ENCODE assay signal across 10 cellular contexts in genomic region chr9:93673271-93673843, GRCh38.
DNase-seq lines count a peak whose midpoint lies in the region; ATAC-seq and TF ChIP-seq lines count a peak whose summit lies in the region.
"Had no signal": no experiment of that assay in that cellular context is flagged by ENCODE, and none has a peak within 500 bp of the region (broad histone marks: within the 10 kb centered on the region; RNA-seq: fewer than 3 reads in every experiment).

No MANE protein-coding gene starts in this region.

- H3K27me3 Mint-ChIP-seq in MCF 10A (ENCODE audit: insufficient read depth, unreplicated experiment) (no peaks in the 10 kb centered on the region), T-helper 17 cell (no peaks in the 10 kb centered on the region)

- H3K27me3 ChIP-seq in mammary epithelial cell (ENCODE audit: insufficient read depth, low read length): no peaks in the 10 kb centered on the region
- H3K27me3 ChIP-seq in aorta (ENCODE audit: control insufficient read depth in 1 of 2, insufficient read depth in 2 of 2, low read length in 1 of 2): no peaks in the 10 kb centered on the region
- no peaks in the 10 kb centered on the region for H3K27me3 ChIP-seq in MM.1S (replicated peaks; ENCODE audit: insufficient read depth, low read length)

- H3K4me2 ChIP-seq in mammary epithelial cell (ENCODE audit: insufficient read depth, low read depth, low read length) (no peak overlapping the region), MM.1S (ENCODE audit: low read depth, low read length) (no peak overlapping the region)

- WGBS in mammary epithelial cell (ENCODE audit: low coverage, missing lambda C conversion rate): 31% methylated on average over 7 of the region's 11 CpGs
- 31 to 32% methylated on average over 11 of the region's 11 CpGs for WGBS in aorta, 2 donors

- H3K36me3 Mint-ChIP-seq in MCF 10A (ENCODE audit: insufficient read depth, unreplicated experiment): no peaks in the 10 kb centered on the region
- H3K36me3 Mint-ChIP-seq in T-helper 17 cell (ENCODE audit: low read depth): peaks cover 10% of the 10 kb centered on the region

- H3K79me2 ChIP-seq in mammary epithelial cell (ENCODE audit: insufficient read depth, low read length): no peaks in the 10 kb centered on the region
- H3K79me2 ChIP-seq in MM.1S (ENCODE audit: low read length): no peaks in the 10 kb centered on the region

- no peaks in the 10 kb centered on the region for H3K9me3 Mint-ChIP-seq in MCF 10A (ENCODE audit: unreplicated experiment)

- H2AFZ ChIP-seq in mammary epithelial cell (ENCODE audit: low read depth, low read length) (no peak overlapping the region), MM.1S (ENCODE audit: low read length) (no peak overlapping the region)

- H3K4me3 Mint-ChIP-seq in MCF 10A (ENCODE audit: unreplicated experiment): no peak overlapping the region
- H3K4me3 Mint-ChIP-seq in T-helper 17 cell: no peak overlapping the region

- ATAC-seq in T-helper 17 cell (no peak), aorta (ENCODE audit: low FRiP score) (no peak)

- TF ChIP-seq CTCF in MCF 10A (IDR thresholded peaks at IDR 0.05; ENCODE audit: unreplicated experiment) (no peak), mammary epithelial cell (conservative IDR thresholded peaks at IDR 0.05 in 1 of 2, IDR thresholded peaks at IDR 0.05 in 1 of 2; ENCODE audit: extremely low read depth in 1 of 2, insufficient read depth in 1 of 2, low read depth in 1 of 2, low read length in 2 of 2) (no peak), MM.1S (IDR thresholded peaks at IDR 0.05; ENCODE audit: low read length) (no peak)

- H3K9ac ChIP-seq in mammary epithelial cell (ENCODE audit: insufficient read depth, low read length): no peak overlapping the region
- H3K9ac ChIP-seq in MM.1S (ENCODE audit: low read length): no peak overlapping the region

- peak overlapping the region; percentile 52 for H3K27ac Mint-ChIP-seq in MCF 10A (ENCODE audit: low read depth, unreplicated experiment)
- no peak overlapping the region for H3K27ac Mint-ChIP-seq in T-helper 17 cell

- dilution Hi-C loops in mammary epithelial cell (cut with HindIII; ENCODE audit: low sequenced_read_pairs): no loop called here

- POLR2A ChIA-PET in MCF 10A (lab: Yijun Ruan, JAX): interaction anchor here (0.5 kb wide), 1 partner anchor 250 kb away, joined by 3 read pairs; no protein-coding TSS in a partner anchor

- H3K4me1 Mint-ChIP-seq in MCF 10A (ENCODE audit: insufficient read depth, unreplicated experiment): no peaks in the 10 kb centered on the region
- H3K4me1 Mint-ChIP-seq in T-helper 17 cell: peaks cover 11% of the 10 kb centered on the region

- in situ Hi-C loops in mammary epithelial cell (cut with MboI; ENCODE audit: low sequenced_read_pairs in 2 of 2): no loop called here

- H4K20me1 ChIP-seq in mammary epithelial cell (ENCODE audit: insufficient read depth, low read length) (no peaks in the 10 kb centered on the region), MM.1S (ENCODE audit: insufficient read depth, low read length) (no peaks in the 10 kb centered on the region)

- DNase-seq in MCF 10A (ENCODE audit: unreplicated experiment): no peak
- no peak for DNase-seq in mammary epithelial cell
- peak in 2 of 3 donors; percentile 4 to 7 for DNase-seq in T-helper 17 cell
- DNase-seq in islet precursor cell: peak; percentile 48
- peak; percentile 47 to 62 for DNase-seq in aorta
- no peak for DNase-seq in MM.1S
- DNase-seq in GOT3 (lab: John Stamatoyannopoulos, UW): no peak
- no peak for DNase-seq in middle frontal gyrus (ENCODE audit: extremely low spot score, low spot score)
- DNase-seq: stimulated activated CD4-positive, alpha-beta T cell treated with anti-CD3 and anti-CD28 coated beads, Interleukin-4, amount 100 ng/mL, for 1 hour; SW 1271 had no signal

- BruUV-seq in MCF 10A (replicated peaks; lab: Mats Ljungman, UMichigan) (no TSS peak), mammary epithelial cell (replicated peaks; lab: Mats Ljungman, UMichigan) (no TSS peak)

- no peaks in the 10 kb centered on the region for H3K9me3 ChIP-seq in mammary epithelial cell (replicated peaks; ENCODE audit: insufficient read depth, low read length)
- H3K9me3 ChIP-seq in T-helper 17 cell (ENCODE audit: control insufficient read depth, low read length, poor library complexity, severe bottlenecking): no peaks in the 10 kb centered on the region
- no peaks in the 10 kb centered on the region for H3K9me3 ChIP-seq in aorta (ENCODE audit: control insufficient read depth, low read length)
- H3K9me3 ChIP-seq in MM.1S (replicated peaks; ENCODE audit: insufficient read depth, low read length): no peaks in the 10 kb centered on the region

- H3K4me1 ChIP-seq in mammary epithelial cell (ENCODE audit: insufficient read depth, low read length) (no peaks in the 10 kb centered on the region), aorta (ENCODE audit: control insufficient read depth in 1 of 2, insufficient read depth in 2 of 2, low read length in 2 of 2) (no peaks in the 10 kb centered on the region), MM.1S (ENCODE audit: low read length) (no peaks in the 10 kb centered on the region)

- H3K4me3 ChIP-seq in mammary epithelial cell (replicated peaks in 1 of 3; ENCODE audit: insufficient read depth in 1 of 3, low read depth in 2 of 3, low read length in 3 of 3): no peak overlapping the region
- H3K4me3 ChIP-seq in aorta (ENCODE audit: low read length in 2 of 2): no peak overlapping the region
- H3K4me3 ChIP-seq in MM.1S (ENCODE audit: low read length): no peak overlapping the region

- no peak overlapping the region for H3K27ac ChIP-seq in mammary epithelial cell (ENCODE audit: insufficient read depth, low read depth, low read length)
- H3K27ac ChIP-seq in aorta (ENCODE audit: low read depth in 1 of 2, low read length in 2 of 2): no peak overlapping the region
- H3K27ac ChIP-seq in MM.1S (ENCODE audit: low read length): no peak overlapping the region

- intact Hi-C loops in MCF 10A (cut with micrococcal nuclease): no loop called here
- intact Hi-C loops in mammary epithelial cell (cut with micrococcal nuclease): no loop called here
- intact Hi-C loops in aorta (cut with DNase I): no loop called here

- H3K36me3 ChIP-seq in mammary epithelial cell (ENCODE audit: insufficient read depth, low read length) (no peaks in the 10 kb centered on the region), aorta (ENCODE audit: control insufficient read depth in 1 of 2, insufficient read depth in 2 of 2, low read length in 1 of 2) (peaks cover 0 to 2% of the 10 kb centered on the region in 2 donors), MM.1S (replicated peaks; ENCODE audit: insufficient read depth, low read length) (no peaks in the 10 kb centered on the region)

- CTCF ChIA-PET in MCF 10A (lab: Yijun Ruan, JAX) (interaction anchor here (0.9 to 1.5 kb wide), 2 partner anchors 9 to 291 kb away, joined by 3 to 12 read pairs; no protein-coding TSS in a partner anchor), mammary epithelial cell (lab: Charles Lee; ENCODE audit: low non-redundant PET) (no interaction called here)

- no peaks in the 10 kb centered on the region for H3F3A ChIP-seq in MM.1S (ENCODE audit: insufficient read depth, low read length)

- no peaks in the 10 kb centered on the region for H3K9me2 ChIP-seq in MM.1S (replicated peaks; ENCODE audit: insufficient read depth, low read length)

Comparison
In these comparisons a context has a peak if more than half of its experiments do, and no peak if none do; other contexts are left out.
1. DNase-seq: peak in T-helper 17 cell (2 of 3), islet precursor cell (single experiment) and aorta (2 of 2); none in MCF 10A (single experiment), mammary epithelial cell (single experiment), MM.1S (single experiment), GOT3 (single experiment) and middle frontal gyrus (single experiment).